ENCODE assay signal across 8 cellular contexts in the genomic region with DNA sequence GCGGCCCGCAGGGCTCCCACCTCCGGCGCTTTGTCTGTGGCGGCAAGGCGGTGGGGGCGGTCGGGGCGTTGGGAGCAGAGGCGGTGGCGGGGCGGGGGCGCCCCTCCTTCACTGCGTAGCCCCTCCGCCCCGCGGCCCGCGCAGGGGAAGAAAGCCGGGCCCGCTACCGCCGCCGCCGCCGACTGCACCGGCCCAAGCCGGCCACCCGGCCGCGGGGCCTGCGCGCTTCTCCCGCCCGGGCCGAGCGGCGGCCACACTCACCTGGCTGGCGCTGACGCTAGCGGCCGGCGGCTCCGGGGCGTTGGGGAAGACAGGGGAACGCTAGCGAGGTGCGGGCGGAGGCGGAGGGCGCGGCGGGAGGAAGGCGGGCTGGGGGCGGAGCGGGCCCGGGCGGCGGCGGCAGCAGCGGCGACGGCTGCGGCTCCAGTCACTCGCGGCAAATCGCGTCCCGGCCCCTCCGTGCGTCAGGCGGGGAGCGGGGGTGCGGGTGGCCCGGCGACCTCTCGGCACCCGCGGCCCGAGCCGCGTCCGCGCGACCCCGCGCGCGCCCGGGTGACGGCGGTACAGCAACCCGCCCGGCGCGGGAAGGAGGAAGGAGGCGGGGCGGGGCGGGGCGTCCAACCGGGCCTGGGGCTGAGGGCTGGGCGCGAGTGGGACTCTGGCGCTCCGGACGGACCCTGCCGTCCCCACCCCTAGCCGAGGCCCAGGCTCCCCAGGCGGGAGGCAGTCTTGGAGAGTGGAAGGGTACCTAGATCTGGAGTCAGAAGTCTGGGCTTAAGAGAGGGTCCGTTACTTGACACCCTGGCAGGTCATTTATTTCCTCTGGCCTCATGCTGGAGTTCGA. TPM values are rescaled to one million over a fixed set of nuclear protein-coding genes. Genes with fewer than 3 reads are reported as not detected.
A peak's percentile ranks its signal among the peaks of the same experiment; 100 is the strongest.
DNase-seq lines count a peak whose midpoint lies in the region; ATAC-seq and TF ChIP-seq lines count a peak whose summit lies in the region.

A gene with protein sequence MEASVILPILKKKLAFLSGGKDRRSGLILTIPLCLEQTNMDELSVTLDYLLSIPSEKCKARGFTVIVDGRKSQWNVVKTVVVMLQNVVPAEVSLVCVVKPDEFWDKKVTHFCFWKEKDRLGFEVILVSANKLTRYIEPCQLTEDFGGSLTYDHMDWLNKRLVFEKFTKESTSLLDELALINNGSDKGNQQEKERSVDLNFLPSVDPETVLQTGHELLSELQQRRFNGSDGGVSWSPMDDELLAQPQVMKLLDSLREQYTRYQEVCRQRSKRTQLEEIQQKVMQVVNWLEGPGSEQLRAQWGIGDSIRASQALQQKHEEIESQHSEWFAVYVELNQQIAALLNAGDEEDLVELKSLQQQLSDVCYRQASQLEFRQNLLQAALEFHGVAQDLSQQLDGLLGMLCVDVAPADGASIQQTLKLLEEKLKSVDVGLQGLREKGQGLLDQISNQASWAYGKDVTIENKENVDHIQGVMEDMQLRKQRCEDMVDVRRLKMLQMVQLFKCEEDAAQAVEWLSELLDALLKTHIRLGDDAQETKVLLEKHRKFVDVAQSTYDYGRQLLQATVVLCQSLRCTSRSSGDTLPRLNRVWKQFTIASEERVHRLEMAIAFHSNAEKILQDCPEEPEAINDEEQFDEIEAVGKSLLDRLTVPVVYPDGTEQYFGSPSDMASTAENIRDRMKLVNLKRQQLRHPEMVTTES (minus strand): TSS at position 595 of the 844 bp plus-strand sequence. CDS start 72,991 bp downstream, outside the sequence.

- WGBS in lower leg skin, 2 donors, result 0% methylated on average over 20 to 30 of the region's 111 CpGs

- H3K4me3 Mint-ChIP-seq in activated CD4-positive, alpha-beta T cell treated with anti-CD3 and anti-CD28 coated beads, Interleukin-2, amount 10 ng/mL, durations not matched to agents 7 days and 5 days, result peak within 1 kb of the TSS; percentile 80

- no peak for TF ChIP-seq POLR2A in lower leg skin (IDR thresholded peaks at IDR 0.05)

- no peak for TF ChIP-seq CTCF in lower leg skin (IDR thresholded peaks at IDR 0.05)

- intact Hi-C loops in lower leg skin (cut with DNase I; ENCODE audit: low total_unique reads), result no loop called here

- CTCF ChIA-PET in activated CD4-positive, alpha-beta T cell treated with anti-CD3 and anti-CD28 coated beads, Interleukin-2, amount 10 ng/mL, durations not matched to agents 7 days and 5 days (lab: Charles Lee), result no interaction called here

- H3K4me1 Mint-ChIP-seq in activated CD4-positive, alpha-beta T cell treated with anti-CD3 and anti-CD28 coated beads, Interleukin-2, amount 10 ng/mL, durations not matched to agents 7 days and 5 days, result peaks cover 32% of the 10 kb centered on the region

- ATAC-seq in HG02840 (IDR thresholded peaks at IDR 0.05; ENCODE audit: low FRiP score, unreplicated experiment), result peak; percentile 66

- peaks cover 12% of the 10 kb centered on the region for H3K36me3 Mint-ChIP-seq in activated CD4-positive, alpha-beta T cell treated with anti-CD3 and anti-CD28 coated beads, Interleukin-2, amount 10 ng/mL, durations not matched to agents 7 days and 5 days (ENCODE audit: low read depth)

- peaks cover 33% of the 10 kb centered on the region for H3K27me3 Mint-ChIP-seq in activated CD4-positive, alpha-beta T cell treated with anti-CD3 and anti-CD28 coated beads, Interleukin-2, amount 10 ng/mL, durations not matched to agents 7 days and 5 days

- H3K27ac Mint-ChIP-seq in activated CD4-positive, alpha-beta T cell treated with anti-CD3 and anti-CD28 coated beads, Interleukin-2, amount 10 ng/mL, durations not matched to agents 7 days and 5 days, result peak within 1 kb of the TSS; percentile 83

- H3K4me3 ChIP-seq in lower leg skin (ENCODE audit: low read depth, poor library complexity, severe bottlenecking), result peak within 1 kb of the TSS; percentile 55

- peak; percentile 66 for DNase-seq in NCI-H345 (lab: John Stamatoyannopoulos, UW)
- DNase-seq in NCI-H345 treated with DMSO at 0.1 percent for 48 hours (lab: John Stamatoyannopoulos, UW; ENCODE audit: unreplicated experiment), result no peak
- peak; percentile 26 for DNase-seq in NCI-H2029 treated with DMSO at 0.1 percent for 48 hours (lab: John Stamatoyannopoulos, UW)
- DNase-seq in activated CD4-positive, alpha-beta T cell treated with anti-CD3 and anti-CD28 coated beads, Interleukin-2, amount 10 ng/mL, durations not matched to agents 7 days and 5 days, result peak; percentile 61
- DNase-seq in dermis microvascular lymphatic vessel endothelial cell (ENCODE audit: low read depth in 2 of 2), result peak in 1 of 2 donors; percentile 63
- peak; percentile 47 to 95 for DNase-seq in lower leg skin (ENCODE audit: low spot score in 2 of 2)
- peak; percentile 53 to 60 for DNase-seq in stimulated activated CD4-positive, alpha-beta T cell treated with anti-CD3 and anti-CD28 coated beads, Interleukin-4, amount 100 ng/mL, for 4 hours

- H3K9me3 Mint-ChIP-seq in activated CD4-positive, alpha-beta T cell treated with anti-CD3 and anti-CD28 coated beads, Interleukin-2, amount 10 ng/mL, durations not matched to agents 7 days and 5 days, result peaks cover 2% of the 10 kb centered on the region

- POLR2A ChIA-PET in activated CD4-positive, alpha-beta T cell treated with anti-CD3 and anti-CD28 coated beads, Interleukin-2, amount 10 ng/mL, durations not matched to agents 7 days and 5 days (lab: Charles Lee), result no interaction called here

RNA-seq across cellular contexts. Expression of the gene that starts here (rescaled TPM):
- total RNA-seq in activated CD4-positive, alpha-beta T cell treated with anti-CD3 and anti-CD28 coated beads, Interleukin-2, amount 10 ng/mL, durations not matched to agents 7 days and 5 days, result 10 to 100 TPM; 19.8 to 21.8 TPM
- total RNA-seq in dermis microvascular lymphatic vessel endothelial cell (27.0 and 42.4 TPM in 2 replicates), lower leg skin (10 to 100 TPM in 3 of 4 donors, 1 to 10 TPM in 1; 8.7 to 22.9 (median 11.8) TPM)
